ENCODE assay signal across 1 cellular context in the genomic region with DNA sequence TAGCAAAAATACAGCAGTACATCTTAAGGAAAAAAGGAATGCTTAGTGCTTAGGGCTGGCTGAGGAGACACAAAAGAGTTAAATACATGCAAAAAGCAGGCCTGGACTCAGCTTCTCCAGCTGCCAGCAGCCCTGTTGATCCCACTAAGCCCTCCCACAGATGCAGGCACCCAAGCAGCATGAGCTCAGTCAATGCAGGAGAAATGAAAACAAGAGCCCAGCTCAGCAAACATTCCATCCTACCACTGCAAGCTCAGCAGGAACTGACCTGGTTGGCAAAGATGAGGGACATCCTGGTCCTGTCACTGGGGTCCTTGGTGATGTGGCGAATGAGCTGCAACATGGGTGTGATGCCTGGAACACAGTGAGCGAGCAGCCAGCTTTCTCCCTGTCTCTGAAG.
TF ChIP-seq lines count a peak whose summit lies in the region.

No MANE protein-coding gene starts in this region.

TF ChIP-seq in GM23338, 12 proteins besides CTCF, POLR2A, EP300 and RAD21 (continued from another document):
- TF ChIP-seq CREB1 (CRISPR knock-in tag; IDR thresholded peaks at IDR 0.05; ENCODE audit: low read depth) (no peak), POLR2AphosphoS5 (IDR thresholded peaks at IDR 0.05; ENCODE audit: low read depth) (no peak), STAT1 (IDR thresholded peaks at IDR 0.05; ENCODE audit: unreplicated experiment) (no peak)
- TF ChIP-seq, protein P1, sequence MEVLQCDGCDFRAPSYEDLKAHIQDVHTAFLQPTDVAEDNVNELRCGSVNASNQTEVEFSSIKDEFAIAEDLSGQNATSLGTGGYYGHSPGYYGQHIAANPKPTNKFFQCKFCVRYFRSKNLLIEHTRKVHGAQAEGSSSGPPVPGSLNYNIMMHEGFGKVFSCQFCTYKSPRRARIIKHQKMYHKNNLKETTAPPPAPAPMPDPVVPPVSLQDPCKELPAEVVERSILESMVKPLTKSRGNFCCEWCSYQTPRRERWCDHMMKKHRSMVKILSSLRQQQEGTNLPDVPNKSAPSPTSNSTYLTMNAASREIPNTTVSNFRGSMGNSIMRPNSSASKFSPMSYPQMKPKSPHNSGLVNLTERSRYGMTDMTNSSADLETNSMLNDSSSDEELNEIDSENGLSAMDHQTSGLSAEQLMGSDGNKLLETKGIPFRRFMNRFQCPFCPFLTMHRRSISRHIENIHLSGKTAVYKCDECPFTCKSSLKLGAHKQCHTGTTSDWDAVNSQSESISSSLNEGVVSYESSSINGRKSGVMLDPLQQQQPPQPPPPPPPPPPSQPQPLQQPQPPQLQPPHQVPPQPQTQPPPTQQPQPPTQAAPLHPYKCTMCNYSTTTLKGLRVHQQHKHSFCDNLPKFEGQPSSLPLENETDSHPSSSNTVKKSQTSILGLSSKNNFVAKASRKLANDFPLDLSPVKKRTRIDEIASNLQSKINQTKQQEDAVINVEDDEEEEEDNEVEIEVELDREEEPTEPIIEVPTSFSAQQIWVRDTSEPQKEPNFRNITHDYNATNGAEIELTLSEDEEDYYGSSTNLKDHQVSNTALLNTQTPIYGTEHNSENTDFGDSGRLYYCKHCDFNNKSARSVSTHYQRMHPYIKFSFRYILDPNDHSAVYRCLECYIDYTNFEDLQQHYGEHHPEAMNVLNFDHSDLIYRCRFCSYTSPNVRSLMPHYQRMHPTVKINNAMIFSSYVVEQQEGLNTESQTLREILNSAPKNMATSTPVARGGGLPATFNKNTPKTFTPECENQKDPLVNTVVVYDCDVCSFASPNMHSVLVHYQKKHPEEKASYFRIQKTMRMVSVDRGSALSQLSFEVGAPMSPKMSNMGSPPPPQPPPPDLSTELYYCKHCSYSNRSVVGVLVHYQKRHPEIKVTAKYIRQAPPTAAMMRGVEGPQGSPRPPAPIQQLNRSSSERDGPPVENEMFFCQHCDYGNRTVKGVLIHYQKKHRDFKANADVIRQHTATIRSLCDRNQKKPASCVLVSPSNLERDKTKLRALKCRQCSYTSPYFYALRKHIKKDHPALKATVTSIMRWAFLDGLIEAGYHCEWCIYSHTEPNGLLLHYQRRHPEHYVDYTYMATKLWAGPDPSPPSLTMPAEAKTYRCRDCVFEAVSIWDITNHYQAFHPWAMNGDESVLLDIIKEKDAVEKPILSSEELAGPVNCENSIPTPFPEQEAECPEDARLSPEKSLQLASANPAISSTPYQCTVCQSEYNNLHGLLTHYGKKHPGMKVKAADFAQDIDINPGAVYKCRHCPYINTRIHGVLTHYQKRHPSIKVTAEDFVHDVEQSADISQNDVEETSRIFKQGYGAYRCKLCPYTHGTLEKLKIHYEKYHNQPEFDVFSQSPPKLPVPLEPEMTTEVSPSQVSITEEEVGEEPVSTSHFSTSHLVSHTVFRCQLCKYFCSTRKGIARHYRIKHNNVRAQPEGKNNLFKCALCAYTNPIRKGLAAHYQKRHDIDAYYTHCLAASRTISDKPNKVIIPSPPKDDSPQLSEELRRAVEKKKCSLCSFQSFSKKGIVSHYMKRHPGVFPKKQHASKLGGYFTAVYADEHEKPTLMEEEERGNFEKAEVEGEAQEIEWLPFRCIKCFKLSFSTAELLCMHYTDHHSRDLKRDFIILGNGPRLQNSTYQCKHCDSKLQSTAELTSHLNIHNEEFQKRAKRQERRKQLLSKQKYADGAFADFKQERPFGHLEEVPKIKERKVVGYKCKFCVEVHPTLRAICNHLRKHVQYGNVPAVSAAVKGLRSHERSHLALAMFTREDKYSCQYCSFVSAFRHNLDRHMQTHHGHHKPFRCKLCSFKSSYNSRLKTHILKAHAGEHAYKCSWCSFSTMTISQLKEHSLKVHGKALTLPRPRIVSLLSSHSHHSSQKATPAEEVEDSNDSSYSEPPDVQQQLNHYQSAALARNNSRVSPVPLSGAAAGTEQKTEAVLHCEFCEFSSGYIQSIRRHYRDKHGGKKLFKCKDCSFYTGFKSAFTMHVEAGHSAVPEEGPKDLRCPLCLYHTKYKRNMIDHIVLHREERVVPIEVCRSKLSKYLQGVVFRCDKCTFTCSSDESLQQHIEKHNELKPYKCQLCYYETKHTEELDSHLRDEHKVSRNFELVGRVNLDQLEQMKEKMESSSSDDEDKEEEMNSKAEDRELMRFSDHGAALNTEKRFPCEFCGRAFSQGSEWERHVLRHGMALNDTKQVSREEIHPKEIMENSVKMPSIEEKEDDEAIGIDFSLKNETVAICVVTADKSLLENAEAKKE (CRISPR knock-in tag; IDR thresholded peaks at IDR 0.05) = no peak
- TF ChIP-seq, protein P2, sequence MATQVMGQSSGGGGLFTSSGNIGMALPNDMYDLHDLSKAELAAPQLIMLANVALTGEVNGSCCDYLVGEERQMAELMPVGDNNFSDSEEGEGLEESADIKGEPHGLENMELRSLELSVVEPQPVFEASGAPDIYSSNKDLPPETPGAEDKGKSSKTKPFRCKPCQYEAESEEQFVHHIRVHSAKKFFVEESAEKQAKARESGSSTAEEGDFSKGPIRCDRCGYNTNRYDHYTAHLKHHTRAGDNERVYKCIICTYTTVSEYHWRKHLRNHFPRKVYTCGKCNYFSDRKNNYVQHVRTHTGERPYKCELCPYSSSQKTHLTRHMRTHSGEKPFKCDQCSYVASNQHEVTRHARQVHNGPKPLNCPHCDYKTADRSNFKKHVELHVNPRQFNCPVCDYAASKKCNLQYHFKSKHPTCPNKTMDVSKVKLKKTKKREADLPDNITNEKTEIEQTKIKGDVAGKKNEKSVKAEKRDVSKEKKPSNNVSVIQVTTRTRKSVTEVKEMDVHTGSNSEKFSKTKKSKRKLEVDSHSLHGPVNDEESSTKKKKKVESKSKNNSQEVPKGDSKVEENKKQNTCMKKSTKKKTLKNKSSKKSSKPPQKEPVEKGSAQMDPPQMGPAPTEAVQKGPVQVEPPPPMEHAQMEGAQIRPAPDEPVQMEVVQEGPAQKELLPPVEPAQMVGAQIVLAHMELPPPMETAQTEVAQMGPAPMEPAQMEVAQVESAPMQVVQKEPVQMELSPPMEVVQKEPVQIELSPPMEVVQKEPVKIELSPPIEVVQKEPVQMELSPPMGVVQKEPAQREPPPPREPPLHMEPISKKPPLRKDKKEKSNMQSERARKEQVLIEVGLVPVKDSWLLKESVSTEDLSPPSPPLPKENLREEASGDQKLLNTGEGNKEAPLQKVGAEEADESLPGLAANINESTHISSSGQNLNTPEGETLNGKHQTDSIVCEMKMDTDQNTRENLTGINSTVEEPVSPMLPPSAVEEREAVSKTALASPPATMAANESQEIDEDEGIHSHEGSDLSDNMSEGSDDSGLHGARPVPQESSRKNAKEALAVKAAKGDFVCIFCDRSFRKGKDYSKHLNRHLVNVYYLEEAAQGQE (IDR thresholded peaks at IDR 0.05; ENCODE audit: unreplicated experiment) = no peak
